In genomic region chr10:119418401-119418800, GRCh38 we compare ENCODE assay signal across 20 cellular contexts.
DNase-seq lines count a peak whose midpoint lies in the region; ATAC-seq and TF ChIP-seq lines count a peak whose summit lies in the region.
"Had no signal": no experiment of that assay in that cellular context is flagged by ENCODE, and none has a peak within 500 bp of the region (broad histone marks: within the 10 kb centered on the region; RNA-seq: fewer than 3 reads in every experiment).

No MANE protein-coding gene starts in this region.

- TF ChIP-seq POLR2A in uterus (IDR thresholded peaks at IDR 0.05) = no peak
- TF ChIP-seq POLR2A in ovary (IDR thresholded peaks at IDR 0.05) = no peak

- no peaks in the 10 kb centered on the region for H3F3A ChIP-seq in SK-N-SH (replicated peaks; ENCODE audit: insufficient read depth)

- H3K36me3 ChIP-seq in SK-N-SH (replicated peaks in 1 of 2; ENCODE audit: control insufficient read depth in 1 of 2, insufficient read depth in 2 of 2, low read length in 1 of 2) (no peaks in the 10 kb centered on the region), osteoblast (ENCODE audit: insufficient read depth, low read length) (no peaks in the 10 kb centered on the region), uterus (no peaks in the 10 kb centered on the region), ovary (no peaks in the 10 kb centered on the region)
- H3K36me3 ChIP-seq: BE2C had no signal

- TF ChIP-seq EP300 in SK-N-SH (IDR thresholded peaks at IDR 0.05; ENCODE audit: borderline replicate concordance in 1 of 2, low read depth in 1 of 2, low read length in 1 of 2) (no peak), ovary (IDR thresholded peaks at IDR 0.05) (no peak)

- TF ChIP-seq CTCF in SK-N-SH (IDR thresholded peaks at IDR 0.05) (no peak), osteoblast (IDR thresholded peaks at IDR 0.05; ENCODE audit: extremely low read depth, low read depth, low read length) (peak; percentile 23), uterus (IDR thresholded peaks at IDR 0.05) (no peak), ovary (IDR thresholded peaks at IDR 0.05) (no peak)

- intact Hi-C loops in uterus (cut with DNase I; ENCODE audit: low total_unique reads) (no loop called here), ovary (cut with DNase I) (loop anchor here (10.0 kb wide), 3 partner anchors 134 to 214 kb away; partner anchors contain the start of gene GRK5 (in 2 of the 4))

- H3K9me2 ChIP-seq in SK-N-SH = no peaks in the 10 kb centered on the region

- H3K9me3 ChIP-seq in SK-N-SH (no peaks in the 10 kb centered on the region), osteoblast (ENCODE audit: low read depth, low read length) (no peaks in the 10 kb centered on the region), uterus (no peaks in the 10 kb centered on the region), ovary (no peaks in the 10 kb centered on the region)
- H3K9me3 ChIP-seq: BE2C had no signal

- H3K4me3 ChIP-seq in SK-N-SH (ENCODE audit: low read depth in 2 of 2, low read length in 1 of 2) (no peak overlapping the region), osteoblast (ENCODE audit: insufficient read depth, low read length) (no peak overlapping the region), uterus (no peak overlapping the region), ovary (no peak overlapping the region)

- H3K79me2 ChIP-seq in SK-N-SH (ENCODE audit: insufficient read depth) (no peaks in the 10 kb centered on the region), osteoblast (ENCODE audit: insufficient read depth, low read length) (no peaks in the 10 kb centered on the region)

- H2AFZ ChIP-seq in SK-N-SH (ENCODE audit: low read depth) = no peak overlapping the region
- H2AFZ ChIP-seq in osteoblast (ENCODE audit: low read length) = no peak overlapping the region

- POLR2A ChIA-PET in SK-N-SH (lab: Yijun Ruan, JAX) = no interaction called here

- no peak for TF ChIP-seq RAD21 in SK-N-SH (IDR thresholded peaks at IDR 0.05; ENCODE audit: low read length)

- H3K4me2 ChIP-seq in SK-N-SH (no peak overlapping the region), osteoblast (ENCODE audit: insufficient read depth, low read length) (no peak overlapping the region)

- no peak overlapping the region for H3K9ac ChIP-seq in SK-N-SH

- DNase-seq in SK-N-SH = no peak
- DNase-seq in LHCN-M2 (ENCODE audit: low read depth) = peak; percentile 59
- peak; percentile 31 for DNase-seq in hepatic stellate cell (ENCODE audit: low spot score)
- peak; percentile 75 for DNase-seq in osteoblast (ENCODE audit: insufficient read length, low spot score, missing footprints)
- no peak for DNase-seq in uterus
- no peak for DNase-seq in ovary
- DNase-seq in NCI-H2107 (lab: John Stamatoyannopoulos, UW) = no peak
- DNase-seq: BE2C; Calu3; CD4-positive, alpha-beta memory T cell; DMS53; H9; MV-4-11; NCI-H1417 treated with DMSO at 0.1 percent for 48 hours; NCI-H1930; NCI-H2171; NCI-H446 treated with DMSO at 0.1 percent for 48 hours; OCI-M1 had no signal

- CTCF ChIA-PET in SK-N-SH (lab: Yijun Ruan, JAX) = interaction anchor here (0.9 to 11.7 kb wide), 8 partner anchors 9 to 219 kb away, joined by 3 to 150 read pairs (median 4); partner anchors contain the start of gene GRK5

- H3K27me3 ChIP-seq in SK-N-SH (ENCODE audit: insufficient read depth) = no peaks in the 10 kb centered on the region
- no peaks in the 10 kb centered on the region for H3K27me3 ChIP-seq in osteoblast (ENCODE audit: insufficient read depth, low read length)
- no peaks in the 10 kb centered on the region for H3K27me3 ChIP-seq in uterus
- H3K27me3 ChIP-seq in ovary = no peaks in the 10 kb centered on the region
- H3K27me3 ChIP-seq: BE2C had no signal

- H4K20me1 ChIP-seq in SK-N-SH (ENCODE audit: insufficient read depth) (no peaks in the 10 kb centered on the region), osteoblast (ENCODE audit: insufficient read depth, low read length) (no peaks in the 10 kb centered on the region)

- H3K4me1 ChIP-seq in SK-N-SH (ENCODE audit: control insufficient read depth in 1 of 2, insufficient read depth in 2 of 2, low read depth in 1 of 2, low read length in 1 of 2) (peaks cover 5 to 59% of the 10 kb centered on the region in 2 experiments; a peak in 1 of 4 replicates), osteoblast (ENCODE audit: insufficient read depth, low read length) (no peaks in the 10 kb centered on the region), uterus (peaks cover 4 to 5% of the 10 kb centered on the region in 2 donors), ovary (ENCODE audit: insufficient read depth) (peaks cover 22% of the 10 kb centered on the region)

- H3K27ac ChIP-seq in SK-N-SH (ENCODE audit: low read depth in 2 of 2, low read length in 1 of 2) (no peak overlapping the region), osteoblast (ENCODE audit: low read depth, low read length) (no peak overlapping the region), uterus (no peak overlapping the region), ovary (no peak overlapping the region)
- H3K27ac ChIP-seq: 22Rv1 had no signal

- ATAC-seq in SK-N-SH treated with all-trans-retinoic acid at 6 μM for 48 hours = 0 out of 3 replicates have a peak, but pooled peaks have one; percentile 6

- 70% methylated on average over 2 of the region's 3 CpGs for WGBS in SK-N-SH (ENCODE audit: low lambda C conversion rate)
- 83 to 89% (median 87%) methylated on average over 3 of the region's 3 CpGs for WGBS in ovary, 3 donors

TF ChIP-seq in SK-N-SH treated with all-trans-retinoic acid at 6 μM for 48 hours, 23 proteins besides CTCF, POLR2A, EP300 and RAD21:
- TF ChIP-seq TCF4 (CRISPR knock-in tag; IDR thresholded peaks at IDR 0.05; ENCODE audit: borderline replicate concordance) (no peak), ISL1 (CRISPR knock-in tag; IDR thresholded peaks at IDR 0.05) (no peak), ZFP3 (CRISPR knock-in tag; IDR thresholded peaks at IDR 0.05) (no peak)

TF ChIP-seq in SK-N-SH, 30 proteins besides CTCF, POLR2A, EP300 and RAD21:
- TF ChIP-seq TAF1 (IDR thresholded peaks at IDR 0.05; ENCODE audit: borderline replicate concordance, low read depth, low read length) (no peak), SMC3 (IDR thresholded peaks at IDR 0.05; ENCODE audit: low read depth, low read length) (no peak), REST (IDR thresholded peaks at IDR 0.05; ENCODE audit: low read depth, low read length) (no peak), FOXM1 (IDR thresholded peaks at IDR 0.05; ENCODE audit: low read depth) (no peak)
TF ChIP-seq in SK-N-SH: peak in this region for 0.

Comparison
In these comparisons a context has a peak if more than half of its experiments do, and no peak if none do; other contexts are left out.
1. DNase-seq: peak in LHCN-M2 (single experiment), hepatic stellate cell (single experiment) and osteoblast (single experiment); none in SK-N-SH (single experiment), uterus (0 of 2), ovary (0 of 5) and NCI-H2107 (single experiment).